1 cellular context compared by ENCODE assay signal in the genomic region with DNA sequence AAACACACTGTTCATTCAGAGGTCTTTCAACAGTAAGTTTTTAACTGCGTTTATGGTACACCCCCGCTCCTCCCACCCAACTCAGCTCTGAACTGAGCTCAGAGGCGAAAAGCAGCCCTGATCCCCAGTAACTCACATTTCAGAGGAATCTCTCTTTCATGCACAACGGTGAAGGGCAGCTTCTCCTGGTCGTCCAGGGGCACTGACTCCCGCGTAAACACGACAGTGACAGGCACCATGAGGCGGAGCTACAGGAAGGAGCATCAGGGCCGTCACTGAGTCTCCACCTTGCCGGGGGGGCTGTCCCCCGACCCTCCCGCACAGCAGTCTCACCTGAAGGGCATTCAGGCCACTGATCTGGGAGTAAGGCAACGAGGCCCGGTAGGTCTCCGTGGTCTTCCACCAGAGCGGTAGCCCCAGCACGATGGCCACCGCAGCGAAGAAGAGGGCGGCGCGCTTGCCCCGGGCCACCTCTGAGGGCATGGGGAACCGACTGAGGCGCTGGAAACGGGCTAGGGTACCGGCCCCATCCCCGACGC.
TF ChIP-seq lines count a peak whose summit lies in the region.

No MANE protein-coding gene starts in this region.

TF ChIP-seq in HEK293, 187 proteins besides CTCF, POLR2A, EP300 and RAD21 (continued from another document):
- TF ChIP-seq ZNF488 (tag by site-specific recombination; IDR thresholded peaks at IDR 0.05) (no peak), ZNF274 (IDR thresholded peaks at IDR 0.05; ENCODE audit: low read length) (no peak), ZNF274 (tag by site-specific recombination; IDR thresholded peaks at IDR 0.05; ENCODE audit: borderline replicate concordance) (no peak), YY1 (tag by site-specific recombination; IDR thresholded peaks at IDR 0.05) (no peak), ZNF558 (tag by site-specific recombination; IDR thresholded peaks at IDR 0.05) (peak; percentile 7; the same call in 1 of the 2 replicates), SP2 (tag by site-specific recombination; IDR thresholded peaks at IDR 0.05) (peak; percentile 4), ZNF239 (tag by site-specific recombination; IDR thresholded peaks at IDR 0.05) (no peak), ZNF184 (tag by site-specific recombination; IDR thresholded peaks at IDR 0.05) (no peak), ZNF777 (tag by site-specific recombination; IDR thresholded peaks at IDR 0.05; ENCODE audit: borderline replicate concordance) (no peak), ZNF501 (tag by site-specific recombination; IDR thresholded peaks at IDR 0.05) (peak; percentile 60; the same call in 1 of the 2 replicates), ZNF157 (tag by site-specific recombination; IDR thresholded peaks at IDR 0.05) (no peak), ZXDB (tag by site-specific recombination; IDR thresholded peaks at IDR 0.05) (peak; percentile 70; the same call in 1 of the 2 replicates), PRDM1 (tag by site-specific recombination; IDR thresholded peaks at IDR 0.05) (peak; percentile 90), ZBTB7A (tag by site-specific recombination; IDR thresholded peaks at IDR 0.05; ENCODE audit: low read depth) (peak; percentile 9; the same call in 1 of the 2 replicates), KLF9 (tag by site-specific recombination; IDR thresholded peaks at IDR 0.05; ENCODE audit: low read depth) (no peak), ZSCAN23 (tag by site-specific recombination; IDR thresholded peaks at IDR 0.05) (0 out of 2 replicates have a peak, but pooled peaks have one; percentile 5), ZNF621 (tag by site-specific recombination; IDR thresholded peaks at IDR 0.05) (no peak), TRIM28 (IDR thresholded peaks at IDR 0.05; ENCODE audit: borderline replicate concordance, low read length) (no peak), KLF7 (tag by site-specific recombination; IDR thresholded peaks at IDR 0.05; ENCODE audit: borderline replicate concordance) (no peak), ZNF830 (tag by site-specific recombination; IDR thresholded peaks at IDR 0.05; ENCODE audit: low read depth) (no peak), ZNF114 (tag by site-specific recombination; IDR thresholded peaks at IDR 0.05) (no peak), GLI4 (tag by site-specific recombination; IDR thresholded peaks at IDR 0.05) (no peak), ZBTB20 (tag by site-specific recombination; IDR thresholded peaks at IDR 0.05) (peak; percentile 86; the same call in 1 of the 2 replicates), ZNF426 (tag by site-specific recombination; IDR thresholded peaks at IDR 0.05) (no peak), MZF1 (tag by site-specific recombination; IDR thresholded peaks at IDR 0.05; ENCODE audit: borderline replicate concordance) (no peak), REPIN1 (tag by site-specific recombination; IDR thresholded peaks at IDR 0.05; ENCODE audit: low read depth) (no peak), BCL11B (tag by site-specific recombination; IDR thresholded peaks at IDR 0.05; ENCODE audit: low read depth) (peak; percentile 6; the same call in 1 of the 2 replicates), ZNF626 (tag by site-specific recombination; IDR thresholded peaks at IDR 0.05) (no peak), OSR2 (tag by site-specific recombination; IDR thresholded peaks at IDR 0.05) (peak; percentile 65), ZNF10 (tag by site-specific recombination; IDR thresholded peaks at IDR 0.05) (peak; percentile 68; the same call in 1 of the 2 replicates), GLIS1 (tag by site-specific recombination; IDR thresholded peaks at IDR 0.05) (peak; percentile 41), ZNF324 (tag by site-specific recombination; IDR thresholded peaks at IDR 0.05) (no peak)
- TF ChIP-seq, protein P1, sequence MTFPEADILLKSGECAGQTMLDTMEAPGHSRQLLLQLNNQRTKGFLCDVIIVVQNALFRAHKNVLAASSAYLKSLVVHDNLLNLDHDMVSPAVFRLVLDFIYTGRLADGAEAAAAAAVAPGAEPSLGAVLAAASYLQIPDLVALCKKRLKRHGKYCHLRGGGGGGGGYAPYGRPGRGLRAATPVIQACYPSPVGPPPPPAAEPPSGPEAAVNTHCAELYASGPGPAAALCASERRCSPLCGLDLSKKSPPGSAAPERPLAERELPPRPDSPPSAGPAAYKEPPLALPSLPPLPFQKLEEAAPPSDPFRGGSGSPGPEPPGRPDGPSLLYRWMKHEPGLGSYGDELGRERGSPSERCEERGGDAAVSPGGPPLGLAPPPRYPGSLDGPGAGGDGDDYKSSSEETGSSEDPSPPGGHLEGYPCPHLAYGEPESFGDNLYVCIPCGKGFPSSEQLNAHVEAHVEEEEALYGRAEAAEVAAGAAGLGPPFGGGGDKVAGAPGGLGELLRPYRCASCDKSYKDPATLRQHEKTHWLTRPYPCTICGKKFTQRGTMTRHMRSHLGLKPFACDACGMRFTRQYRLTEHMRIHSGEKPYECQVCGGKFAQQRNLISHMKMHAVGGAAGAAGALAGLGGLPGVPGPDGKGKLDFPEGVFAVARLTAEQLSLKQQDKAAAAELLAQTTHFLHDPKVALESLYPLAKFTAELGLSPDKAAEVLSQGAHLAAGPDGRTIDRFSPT (tag by site-specific recombination; IDR thresholded peaks at IDR 0.05): no peak
- TF ChIP-seq, protein P2, sequence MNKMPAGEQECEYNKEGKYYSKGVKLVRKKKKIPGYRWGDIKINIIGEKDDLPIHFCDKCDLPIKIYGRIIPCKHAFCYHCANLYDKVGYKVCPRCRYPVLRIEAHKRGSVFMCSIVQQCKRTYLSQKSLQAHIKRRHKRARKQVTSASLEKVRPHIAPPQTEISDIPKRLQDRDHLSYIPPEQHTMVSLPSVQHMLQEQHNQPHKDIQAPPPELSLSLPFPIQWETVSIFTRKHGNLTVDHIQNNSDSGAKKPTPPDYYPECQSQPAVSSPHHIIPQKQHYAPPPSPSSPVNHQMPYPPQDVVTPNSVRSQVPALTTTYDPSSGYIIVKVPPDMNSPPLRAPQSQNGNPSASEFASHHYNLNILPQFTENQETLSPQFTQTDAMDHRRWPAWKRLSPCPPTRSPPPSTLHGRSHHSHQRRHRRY (tag by site-specific recombination; IDR thresholded peaks at IDR 0.05): no peak
- TF ChIP-seq, protein P3, sequence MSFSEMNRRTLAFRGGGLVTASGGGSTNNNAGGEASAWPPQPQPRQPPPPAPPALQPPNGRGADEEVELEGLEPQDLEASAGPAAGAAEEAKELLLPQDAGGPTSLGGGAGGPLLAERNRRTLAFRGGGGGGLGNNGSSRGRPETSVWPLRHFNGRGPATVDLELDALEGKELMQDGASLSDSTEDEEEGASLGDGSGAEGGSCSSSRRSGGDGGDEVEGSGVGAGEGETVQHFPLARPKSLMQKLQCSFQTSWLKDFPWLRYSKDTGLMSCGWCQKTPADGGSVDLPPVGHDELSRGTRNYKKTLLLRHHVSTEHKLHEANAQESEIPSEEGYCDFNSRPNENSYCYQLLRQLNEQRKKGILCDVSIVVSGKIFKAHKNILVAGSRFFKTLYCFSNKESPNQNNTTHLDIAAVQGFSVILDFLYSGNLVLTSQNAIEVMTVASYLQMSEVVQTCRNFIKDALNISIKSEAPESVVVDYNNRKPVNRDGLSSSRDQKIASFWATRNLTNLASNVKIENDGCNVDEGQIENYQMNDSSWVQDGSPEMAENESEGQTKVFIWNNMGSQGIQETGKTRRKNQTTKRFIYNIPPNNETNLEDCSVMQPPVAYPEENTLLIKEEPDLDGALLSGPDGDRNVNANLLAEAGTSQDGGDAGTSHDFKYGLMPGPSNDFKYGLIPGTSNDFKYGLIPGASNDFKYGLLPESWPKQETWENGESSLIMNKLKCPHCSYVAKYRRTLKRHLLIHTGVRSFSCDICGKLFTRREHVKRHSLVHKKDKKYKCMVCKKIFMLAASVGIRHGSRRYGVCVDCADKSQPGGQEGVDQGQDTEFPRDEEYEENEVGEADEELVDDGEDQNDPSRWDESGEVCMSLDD (tag by site-specific recombination; IDR thresholded peaks at IDR 0.05): no peak
- TF ChIP-seq, protein P4, sequence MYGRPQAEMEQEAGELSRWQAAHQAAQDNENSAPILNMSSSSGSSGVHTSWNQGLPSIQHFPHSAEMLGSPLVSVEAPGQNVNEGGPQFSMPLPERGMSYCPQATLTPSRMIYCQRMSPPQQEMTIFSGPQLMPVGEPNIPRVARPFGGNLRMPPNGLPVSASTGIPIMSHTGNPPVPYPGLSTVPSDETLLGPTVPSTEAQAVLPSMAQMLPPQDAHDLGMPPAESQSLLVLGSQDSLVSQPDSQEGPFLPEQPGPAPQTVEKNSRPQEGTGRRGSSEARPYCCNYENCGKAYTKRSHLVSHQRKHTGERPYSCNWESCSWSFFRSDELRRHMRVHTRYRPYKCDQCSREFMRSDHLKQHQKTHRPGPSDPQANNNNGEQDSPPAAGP (tag by site-specific recombination; IDR thresholded peaks at IDR 0.05): peak; percentile 46; the same call in 1 of the 2 replicates
